In the genomic region with DNA sequence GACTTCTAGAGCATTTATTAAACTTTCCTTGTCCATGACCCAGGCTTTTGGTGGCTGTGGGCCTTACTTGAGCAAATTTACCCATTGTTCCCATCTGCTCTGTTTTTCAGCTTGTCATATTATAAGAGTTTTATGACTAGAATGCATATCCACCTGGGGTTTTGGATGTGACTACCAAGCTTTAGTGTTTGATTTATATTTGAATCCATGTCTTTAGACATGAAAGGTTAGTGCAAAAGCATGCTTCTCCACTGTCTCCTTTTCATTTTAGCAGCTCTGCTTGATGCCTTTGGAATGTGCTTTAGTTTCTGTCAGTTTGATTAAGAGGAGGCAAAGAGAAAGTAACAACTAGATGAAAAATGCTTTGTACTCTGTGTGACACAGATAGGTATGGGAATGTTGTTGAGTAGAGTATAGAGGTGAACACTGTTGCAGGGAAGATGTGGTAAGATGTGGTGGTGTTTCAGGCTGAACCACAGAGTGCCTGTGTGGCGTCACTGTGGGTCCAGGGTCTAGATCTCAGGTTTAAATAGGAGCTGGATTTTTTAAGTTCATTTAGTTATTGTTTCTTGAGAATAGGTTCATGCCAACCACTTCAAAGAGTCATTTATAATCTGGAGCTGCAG, we compare ENCODE assay signal across 16 cellular contexts. TPM values are rescaled to one million over a fixed set of nuclear protein-coding genes. Genes with fewer than 3 reads are reported as not detected.
A peak's percentile ranks its signal among the peaks of the same experiment; 100 is the strongest.
DNase-seq lines count a peak whose midpoint lies in the region; ATAC-seq and TF ChIP-seq lines count a peak whose summit lies in the region.
"Had no signal": no experiment of that assay in that cellular context is flagged by ENCODE, and none has a peak within 500 bp of the region (broad histone marks: within the 10 kb centered on the region; RNA-seq: fewer than 3 reads in every experiment).

No MANE protein-coding gene starts in this region.

- no peak overlapping the region for H2AK5ac ChIP-seq in trophoblast cell (ENCODE audit: low read length)

- H2BK120ac ChIP-seq in trophoblast cell (ENCODE audit: insufficient read depth, low read length, poor library complexity): no peak overlapping the region

- no peak overlapping the region for H3K14ac ChIP-seq in trophoblast cell (ENCODE audit: low read length)

- ATAC-seq in activated CD8-positive, alpha-beta memory T cell treated with anti-CD3 and anti-CD28 coated beads, Interleukin-2, amount 10 ng/mL, durations not matched to agents 7 days and 5 days: peak; percentile 42
- peak; percentile 62 for ATAC-seq in HG02610 (IDR thresholded peaks at IDR 0.05; ENCODE audit: unreplicated experiment)
- peak; percentile 42 for ATAC-seq in activated naive CD8-positive, alpha-beta T cell treated with anti-CD3 and anti-CD28 coated beads, Interleukin-2, amount 10 ng/mL, durations not matched to agents 7 days and 5 days (ENCODE audit: low read depth)
- ATAC-seq in mucosa of descending colon: no peak
- no peak for ATAC-seq in HG03432 (IDR thresholded peaks at IDR 0.05; ENCODE audit: unreplicated experiment)
- ATAC-seq in foreskin keratinocyte: no peak
- ATAC-seq: lower lobe of right lung, PC-3 had no signal

- H4K8ac ChIP-seq in trophoblast cell (ENCODE audit: low read depth, low read length): no peak overlapping the region

- H2AFZ ChIP-seq in trophoblast cell (ENCODE audit: insufficient read depth, low read length, poor library complexity): no peak overlapping the region

- H3K36me3 ChIP-seq in trophoblast cell (ENCODE audit: control insufficient read depth in 1 of 2, insufficient read depth in 2 of 2, low read length in 2 of 2) (peaks cover 3 to 8% of the 10 kb centered on the region in 2 experiments), mucosa of descending colon (ENCODE audit: low read depth) (no peaks in the 10 kb centered on the region)

- H3K9ac ChIP-seq in trophoblast cell (ENCODE audit: low read length): no peak overlapping the region

- H3K36me3 Mint-ChIP-seq in activated CD8-positive, alpha-beta memory T cell treated with anti-CD3 and anti-CD28 coated beads, Interleukin-2, amount 10 ng/mL, durations not matched to agents 7 days and 5 days: peaks cover 29% of the 10 kb centered on the region
- H3K36me3 Mint-ChIP-seq in activated naive CD8-positive, alpha-beta T cell treated with anti-CD3 and anti-CD28 coated beads, Interleukin-2, amount 10 ng/mL, durations not matched to agents 7 days and 5 days: peaks cover 26% of the 10 kb centered on the region

- no peaks in the 10 kb centered on the region for H3K79me2 ChIP-seq in trophoblast cell (ENCODE audit: control insufficient read depth, insufficient read depth, low read length, poor library complexity)

- no peak overlapping the region for H4K91ac ChIP-seq in trophoblast cell (ENCODE audit: low read depth, low read length)

- H3K27ac ChIP-seq in trophoblast cell (ENCODE audit: low read depth, low read length) (no peak overlapping the region), foreskin keratinocyte (no peak overlapping the region)
- H3K27ac ChIP-seq: lower lobe of right lung, VCaP had no signal

- H3K27me3 ChIP-seq in trophoblast cell (ENCODE audit: insufficient read depth, low read length) (no peaks in the 10 kb centered on the region), foreskin keratinocyte (no peaks in the 10 kb centered on the region)

- no peak overlapping the region for H3K23ac ChIP-seq in trophoblast cell (ENCODE audit: low read length)

- H3K4me1 ChIP-seq in trophoblast cell (ENCODE audit: control insufficient read depth in 1 of 2, insufficient read depth in 2 of 2, low read length in 2 of 2) (no peaks in the 10 kb centered on the region), mucosa of descending colon (ENCODE audit: low read depth) (no peaks in the 10 kb centered on the region), foreskin keratinocyte (peaks cover 3% of the 10 kb centered on the region)

- no peak overlapping the region for H4K12ac ChIP-seq in trophoblast cell (ENCODE audit: low read depth, low read length)

- no peak overlapping the region for H3K4me3 ChIP-seq in trophoblast cell (ENCODE audit: low read depth, low read length)
- H3K4me3 ChIP-seq in mucosa of descending colon: no peak overlapping the region
- H3K4me3 ChIP-seq: lower lobe of right lung had no signal

- H3K27me3 Mint-ChIP-seq in activated CD8-positive, alpha-beta memory T cell treated with anti-CD3 and anti-CD28 coated beads, Interleukin-2, amount 10 ng/mL, durations not matched to agents 7 days and 5 days: no peaks in the 10 kb centered on the region
- no peaks in the 10 kb centered on the region for H3K27me3 Mint-ChIP-seq in activated naive CD8-positive, alpha-beta T cell treated with anti-CD3 and anti-CD28 coated beads, Interleukin-2, amount 10 ng/mL, durations not matched to agents 7 days and 5 days

- POLR2A ChIA-PET in activated naive CD8-positive, alpha-beta T cell treated with anti-CD3 and anti-CD28 coated beads, Interleukin-2, amount 10 ng/mL, durations not matched to agents 7 days and 5 days (lab: Charles Lee): no interaction called here

- intact Hi-C loops in mucosa of descending colon (cut with DNase I, micrococcal nuclease): no loop called here

- peaks cover 26% of the 10 kb centered on the region for H3K4me1 Mint-ChIP-seq in activated CD8-positive, alpha-beta memory T cell treated with anti-CD3 and anti-CD28 coated beads, Interleukin-2, amount 10 ng/mL, durations not matched to agents 7 days and 5 days
- peaks cover 24% of the 10 kb centered on the region for H3K4me1 Mint-ChIP-seq in activated naive CD8-positive, alpha-beta T cell treated with anti-CD3 and anti-CD28 coated beads, Interleukin-2, amount 10 ng/mL, durations not matched to agents 7 days and 5 days

- TF ChIP-seq CTCF in mucosa of descending colon (IDR thresholded peaks at IDR 0.05): no peak
- TF ChIP-seq CTCF in foreskin keratinocyte (conservative IDR thresholded peaks at IDR 0.05): no peak

- no peak overlapping the region for H2BK5ac ChIP-seq in trophoblast cell (ENCODE audit: low read depth, low read length, poor library complexity)

- WGBS in trophoblast cell (ENCODE audit: extremely low coverage, insufficient coverage, insufficient read length): no CpG with 5 or more reads among the region's 1 CpG

- H3K4me3 Mint-ChIP-seq in activated CD8-positive, alpha-beta memory T cell treated with anti-CD3 and anti-CD28 coated beads, Interleukin-2, amount 10 ng/mL, durations not matched to agents 7 days and 5 days: no peak overlapping the region
- H3K4me3 Mint-ChIP-seq in activated naive CD8-positive, alpha-beta T cell treated with anti-CD3 and anti-CD28 coated beads, Interleukin-2, amount 10 ng/mL, durations not matched to agents 7 days and 5 days: peak overlapping the region; percentile 42

- H3K9me3 ChIP-seq in trophoblast cell (ENCODE audit: insufficient read depth, low read depth, low read length) (no peaks in the 10 kb centered on the region), mucosa of descending colon (no peaks in the 10 kb centered on the region)
- H3K9me3 ChIP-seq: lower lobe of right lung had no signal

- H3K4ac ChIP-seq in trophoblast cell (ENCODE audit: low read depth, low read length): peak overlapping the region; percentile 44

- no peak overlapping the region for H3K4me2 ChIP-seq in trophoblast cell (ENCODE audit: low read length)

- DNase-seq in activated CD8-positive, alpha-beta memory T cell treated with anti-CD3 and anti-CD28 coated beads, Interleukin-2, amount 10 ng/mL, durations not matched to agents 7 days and 5 days: no peak
- DNase-seq in activated CD8-positive, alpha-beta memory T cell treated with anti-CD3 and anti-CD28 coated beads for 24 hours: no peak
- no peak for DNase-seq in activated naive CD8-positive, alpha-beta T cell treated with anti-CD3 and anti-CD28 coated beads, Interleukin-2, amount 10 ng/mL, durations not matched to agents 7 days and 5 days
- DNase-seq in trophoblast cell: no peak
- DNase-seq in mucosa of descending colon: no peak
- DNase-seq in foreskin keratinocyte: no peak
- DNase-seq: central memory CD4-positive, alpha-beta T cell; effector memory CD4-positive, alpha-beta T cell; GF-D8; lower lobe of right lung; NCI-H1436 treated with DMSO at 0.1 percent for 48 hours; NCI-H526; PC-3 had no signal

- H3K18ac ChIP-seq in trophoblast cell (ENCODE audit: low read length): no peak overlapping the region

- H3K27ac Mint-ChIP-seq in activated CD8-positive, alpha-beta memory T cell treated with anti-CD3 and anti-CD28 coated beads, Interleukin-2, amount 10 ng/mL, durations not matched to agents 7 days and 5 days: peak overlapping the region; percentile 1
- H3K27ac Mint-ChIP-seq in activated naive CD8-positive, alpha-beta T cell treated with anti-CD3 and anti-CD28 coated beads, Interleukin-2, amount 10 ng/mL, durations not matched to agents 7 days and 5 days: peak overlapping the region; percentile 35

- CTCF ChIA-PET in activated CD8-positive, alpha-beta memory T cell treated with anti-CD3 and anti-CD28 coated beads, Interleukin-2, amount 10 ng/mL, durations not matched to agents 7 days and 5 days (lab: Charles Lee): interaction anchor here (0.8 kb wide), 1 partner anchor 79 kb away, joined by 3 read pairs; no protein-coding TSS in a partner anchor

- no peaks in the 10 kb centered on the region for H3K79me1 ChIP-seq in trophoblast cell (ENCODE audit: low read length)

- no peaks in the 10 kb centered on the region for H3K9me3 Mint-ChIP-seq in activated CD8-positive, alpha-beta memory T cell treated with anti-CD3 and anti-CD28 coated beads, Interleukin-2, amount 10 ng/mL, durations not matched to agents 7 days and 5 days (ENCODE audit: low read depth)
- no peaks in the 10 kb centered on the region for H3K9me3 Mint-ChIP-seq in activated naive CD8-positive, alpha-beta T cell treated with anti-CD3 and anti-CD28 coated beads, Interleukin-2, amount 10 ng/mL, durations not matched to agents 7 days and 5 days

- H2BK12ac ChIP-seq in trophoblast cell (ENCODE audit: low read length): no peak overlapping the region

RNA-seq across cellular contexts. Expression of a gene that starts 19.7 kb away (rescaled TPM):
- 10 to 100 TPM; 49.0 to 57.0 TPM for total RNA-seq in activated CD8-positive, alpha-beta memory T cell treated with anti-CD3 and anti-CD28 coated beads, Interleukin-2, amount 10 ng/mL, durations not matched to agents 7 days and 5 days
- 10 to 100 TPM; 51.7 to 65.8 TPM for total RNA-seq in activated naive CD8-positive, alpha-beta T cell treated with anti-CD3 and anti-CD28 coated beads, Interleukin-2, amount 10 ng/mL, durations not matched to agents 7 days and 5 days
- polyA plus RNA-seq in trophoblast cell (2013): 34.3 and 36.5 TPM in 2 replicates
- 10 to 100 TPM; 46.2 to 57.1 (median 53.4) TPM for total RNA-seq in mucosa of descending colon
- 35.5 and 40.3 TPM in 2 replicates for total RNA-seq in foreskin keratinocyte
- polyA plus RNA-seq in foreskin keratinocyte: 24.9 and 25.8 TPM in 2 replicates

Comparison
In these comparisons a context has a peak if more than half of its experiments do, and no peak if none do; other contexts are left out.
1. ATAC-seq: peak in activated CD8-positive, alpha-beta memory T cell treated with anti-CD3 and anti-CD28 coated beads, Interleukin-2, amount 10 ng/mL, durations not matched to agents 7 days and 5 days (single experiment), HG02610 (single experiment) and activated naive CD8-positive, alpha-beta T cell treated with anti-CD3 and anti-CD28 coated beads, Interleukin-2, amount 10 ng/mL, durations not matched to agents 7 days and 5 days (single experiment); none in mucosa of descending colon (single experiment), HG03432 (single experiment) and foreskin keratinocyte (single experiment).